In genomic region chr2:74447230-74447999, GRCh38 we compare ENCODE assay signal across 1 cellular context.
TF ChIP-seq lines count a peak whose summit lies in the region.

No MANE protein-coding gene starts in this region.

TF ChIP-seq in liver, 16 proteins besides CTCF, POLR2A, EP300 and RAD21 (continued from another document):
- TF ChIP-seq REST (IDR thresholded peaks at IDR 0.05) (peak; percentile 76), YY1 (IDR thresholded peaks at IDR 0.05) (peak; percentile 64), HNF4A (conservative IDR thresholded peaks at IDR 0.05) (peak; percentile 92 to 96), SP1 (IDR thresholded peaks at IDR 0.05) (peak; percentile 97), RXRA (IDR thresholded peaks at IDR 0.05) (peak; percentile 80 to 91), HNF4G (IDR thresholded peaks at IDR 0.05) (peak; percentile 89), JUND (IDR thresholded peaks at IDR 0.05) (peak in 1 of 2 donors; percentile 62), GABPA (IDR thresholded peaks at IDR 0.05 in 1 of 2, conservative IDR thresholded peaks at IDR 0.05 in 1 of 2) (no peak)
